Comparison of ENCODE assay signal across 8 cellular contexts in the genomic region with DNA sequence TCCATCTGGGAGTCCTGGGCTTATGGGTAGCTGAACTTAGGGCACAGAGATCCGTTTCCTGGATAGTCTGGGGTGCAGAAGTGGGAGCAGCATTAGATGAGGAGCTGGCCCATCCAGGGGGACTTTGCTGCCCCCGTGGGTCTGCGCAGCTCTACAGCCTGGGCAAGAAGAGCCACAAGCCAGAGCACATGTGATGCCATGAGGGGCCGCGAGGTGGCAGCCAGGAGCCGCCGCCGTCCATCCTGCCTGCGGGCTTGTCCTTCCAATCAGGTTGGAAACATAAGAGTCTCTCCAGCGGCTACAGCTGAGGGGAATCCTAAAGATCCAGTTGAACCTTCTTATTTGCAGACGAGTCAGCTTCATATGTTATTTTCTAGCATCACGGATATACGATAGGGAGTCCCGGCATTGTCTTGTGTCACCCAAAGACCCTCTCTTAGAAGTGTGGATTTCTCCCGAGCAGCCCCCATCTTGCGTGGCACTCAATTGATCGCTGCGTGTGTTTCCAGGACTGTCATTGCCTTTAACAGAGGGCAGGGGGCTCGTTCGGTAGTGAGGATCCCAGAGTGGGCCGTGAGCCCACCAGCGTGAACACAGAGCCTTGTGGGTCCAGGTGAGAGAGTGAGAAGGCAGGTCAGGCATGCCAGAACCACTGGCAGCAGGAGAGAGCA. TPM values are rescaled to one million over a fixed set of nuclear protein-coding genes. Genes with fewer than 3 reads are reported as not detected.
DNase-seq lines count a peak whose midpoint lies in the region; ATAC-seq and TF ChIP-seq lines count a peak whose summit lies in the region.

No MANE protein-coding gene starts in this region.

- H3K27ac ChIP-seq in GM23248 (no peak overlapping the region), dorsolateral prefrontal cortex (peak overlapping the region in 1 of 59 donors; percentile 7)

- no peak overlapping the region for H2AFZ ChIP-seq in GM23248

- in situ Hi-C loops in GM23248 (cut with MboI), result no loop called here

- no peaks in the 10 kb centered on the region for H4K20me1 ChIP-seq in GM23248 (ENCODE audit: insufficient read depth)

- H3K36me3 ChIP-seq in GM23248 (ENCODE audit: low read depth), result no peaks in the 10 kb centered on the region

- no peaks in the 10 kb centered on the region for H3K79me2 ChIP-seq in GM23248 (ENCODE audit: insufficient read depth)

- TF ChIP-seq CTCF in AG09309 (IDR thresholded peaks at IDR 0.05; ENCODE audit: control insufficient read depth, insufficient read depth, low read depth, low read length, missing control alignments) (peak; percentile 98), dorsolateral prefrontal cortex (IDR thresholded peaks at IDR 0.05 in 54 of 56, conservative IDR thresholded peaks at IDR 0.05 in 2 of 56; ENCODE audit: low read depth in 1 of 56, partially characterized antibody in 56 of 56) (peak; percentile 77 to 97 (median 93))

- H3K4me1 ChIP-seq in GM23248 (ENCODE audit: insufficient read depth), result no peaks in the 10 kb centered on the region

- intact Hi-C loops in dorsolateral prefrontal cortex (cut with DNase I), result no loop called here

- no peak overlapping the region for H3K9ac ChIP-seq in GM23248

- ATAC-seq in HG03442 (IDR thresholded peaks at IDR 0.05; ENCODE audit: unreplicated experiment), result no peak

- H3K4me2 ChIP-seq in GM23248 (ENCODE audit: unreplicated experiment), result no peak overlapping the region

- H3K4me3 ChIP-seq in AG09309 (ENCODE audit: control insufficient read depth, low read depth, low read length) (no peak overlapping the region), GM23248 (no peak overlapping the region), dorsolateral prefrontal cortex (no peak overlapping the region)

- no peaks in the 10 kb centered on the region for H3K9me2 ChIP-seq in GM23248 (ENCODE audit: insufficient read depth)

- no peaks in the 10 kb centered on the region for H3K27me3 ChIP-seq in GM23248 (replicated peaks; ENCODE audit: insufficient read depth)
- H3K27me3 ChIP-seq in dorsolateral prefrontal cortex, result peaks cover 0 to 5% (median 0%) of the 10 kb centered on the region in 45 donors

- no peak for DNase-seq in AG09309 (ENCODE audit: low read depth)
- peak; percentile 82 for DNase-seq in GM23248
- peak; percentile 35 to 84 for DNase-seq in NCI-H526 (lab: John Stamatoyannopoulos, UW)
- DNase-seq in activated CD4-positive, alpha-beta T cell treated with anti-CD3 and anti-CD28 coated beads, Interleukin-2, amount 50 U/mL, for 4 hours, result peak; percentile 48 to 57
- DNase-seq in dorsolateral prefrontal cortex, result peak; percentile 66 to 85 (median 80)
- DNase-seq in medulla oblongata (ENCODE audit: extremely low spot score), result peak; percentile 76
- DNase-seq in stimulated activated CD8-positive, alpha-beta memory T cell treated with anti-CD3 and anti-CD28 coated beads, Interleukin-15, amount 100 ng/mL, for 48 hours (ENCODE audit: low read depth in 2 of 2), result peak; percentile 41 to 47

- WGBS in GM23248 (ENCODE audit: low coverage in 1 of 2, low lambda C conversion rate in 2 of 2, missing lambda C conversion rate in 2 of 2), 2 experiments, result 22 to 23% methylated on average over 22 of the region's 22 CpGs

- no peaks in the 10 kb centered on the region for H3K9me3 ChIP-seq in GM23248 (ENCODE audit: low read depth)

- 0 out of 2 replicates have a peak, but pooled peaks cover 8% of the 10 kb centered on the region for H3F3A ChIP-seq in GM23248 (ENCODE audit: insufficient read depth)

RNA-seq across cellular contexts. Expression of gene C1QTNF1, which starts 22.0 kb away (rescaled TPM):
- total RNA-seq in GM23248 (2014; rRNA removed; shearing (Covaris generic)), result 12.2 and 14.4 TPM in 2 replicates
- polyA plus RNA-seq in GM23248 (2016; fragmentation: Nextera tagmentation; extraction: Ambion mirVana), result 5.7 and 6.1 TPM in 2 replicates
- total RNA-seq in dorsolateral prefrontal cortex, result 10 to 100 TPM in 66 of 120 experiments, 1 to 10 TPM in 54; 3.2 to 50.9 (median 10.8) TPM

RNA-seq across cellular contexts. Expression of gene ENGASE, which starts 28.7 kb away (rescaled TPM):
- total RNA-seq in GM23248 (2014; rRNA removed; shearing (Covaris generic)), result 7.8 and 8.4 TPM in 2 replicates
- 4.3 and 5.1 TPM in 2 replicates for polyA plus RNA-seq in GM23248 (2016; fragmentation: Nextera tagmentation; extraction: Ambion mirVana)
- 100 to 1,000 TPM in 1 of 120 experiments, 10 to 100 TPM in 119; 27.0 to 112 (median 43.6) TPM for total RNA-seq in dorsolateral prefrontal cortex

RNA-seq across cellular contexts. Expression of gene CANT1, which starts 36.4 kb away (rescaled TPM):
- 52.0 and 52.4 TPM in 2 replicates for total RNA-seq in GM23248 (2014; rRNA removed; shearing (Covaris generic))
- 44.8 and 46.2 TPM in 2 replicates for polyA plus RNA-seq in GM23248 (2016; fragmentation: Nextera tagmentation; extraction: Ambion mirVana)
- 10 to 100 TPM; 20.0 to 55.3 (median 29.7) TPM for total RNA-seq in dorsolateral prefrontal cortex
